Comparison of ENCODE assay signal across 1 cellular context in genomic region chr5:151028717-151029116, GRCh38.
TF ChIP-seq lines count a peak whose summit lies in the region.

No MANE protein-coding gene starts in this region.

TF ChIP-seq in GM12878, 131 proteins besides CTCF, POLR2A, EP300 and RAD21:
- TF ChIP-seq YBX1 (IDR thresholded peaks at IDR 0.05), result no peak
- TF ChIP-seq TBL1XR1 (IDR thresholded peaks at IDR 0.05; ENCODE audit: low read depth, low read length), result no peak
- TF ChIP-seq DPF2 (IDR thresholded peaks at IDR 0.05), result no peak
- TF ChIP-seq FOS (IDR thresholded peaks at IDR 0.05; ENCODE audit: borderline replicate concordance, extremely low read depth, insufficient read length), result no peak
- no peak for TF ChIP-seq NR2C1 (IDR thresholded peaks at IDR 0.05)
- TF ChIP-seq SUZ12 (IDR thresholded peaks at IDR 0.05; ENCODE audit: unreplicated experiment), result no peak
- TF ChIP-seq ZZZ3 (IDR thresholded peaks at IDR 0.05; ENCODE audit: control insufficient read depth, insufficient read length, low read depth), result no peak
